Comparison of ENCODE assay signal across 1 cellular context in the genomic region with DNA sequence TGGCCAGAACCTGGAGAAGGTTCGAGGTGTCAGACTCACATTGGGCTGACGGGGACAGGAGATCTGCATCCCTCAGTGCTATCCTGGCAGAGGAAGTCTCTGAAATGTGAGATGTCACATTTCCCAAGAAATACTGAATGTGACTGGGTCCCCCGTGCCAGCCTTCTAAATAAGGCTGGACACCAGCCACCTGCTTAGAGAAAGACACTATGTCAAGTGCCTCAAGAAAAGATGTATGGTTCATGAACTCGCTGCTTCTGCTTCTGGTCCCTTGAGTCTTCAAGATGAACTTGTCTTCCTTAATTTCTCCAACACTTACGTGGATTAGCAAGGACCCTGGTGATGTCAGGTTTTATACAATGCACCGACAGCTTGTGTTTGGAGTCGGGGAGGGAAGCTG.
TF ChIP-seq lines count a peak whose summit lies in the region.

No MANE protein-coding gene starts in this region.

TF ChIP-seq in GM23338, 12 proteins besides CTCF, POLR2A, EP300 and RAD21 (continued from another document):
- TF ChIP-seq REST (IDR thresholded peaks at IDR 0.05; ENCODE audit: unreplicated experiment) (no peak), ZNF331 (CRISPR knock-in tag; IDR thresholded peaks at IDR 0.05; ENCODE audit: low read depth) (no peak), NANOG (IDR thresholded peaks at IDR 0.05; ENCODE audit: borderline replicate concordance) (no peak), STAT1 (IDR thresholded peaks at IDR 0.05; ENCODE audit: unreplicated experiment) (no peak), POLR2AphosphoS5 (IDR thresholded peaks at IDR 0.05; ENCODE audit: low read depth) (no peak), ZNF114 (CRISPR knock-in tag; IDR thresholded peaks at IDR 0.05) (no peak), CREB1 (CRISPR knock-in tag; IDR thresholded peaks at IDR 0.05; ENCODE audit: low read depth) (no peak), JUNB (IDR thresholded peaks at IDR 0.05; ENCODE audit: unreplicated experiment) (no peak)
- TF ChIP-seq, protein P1, sequence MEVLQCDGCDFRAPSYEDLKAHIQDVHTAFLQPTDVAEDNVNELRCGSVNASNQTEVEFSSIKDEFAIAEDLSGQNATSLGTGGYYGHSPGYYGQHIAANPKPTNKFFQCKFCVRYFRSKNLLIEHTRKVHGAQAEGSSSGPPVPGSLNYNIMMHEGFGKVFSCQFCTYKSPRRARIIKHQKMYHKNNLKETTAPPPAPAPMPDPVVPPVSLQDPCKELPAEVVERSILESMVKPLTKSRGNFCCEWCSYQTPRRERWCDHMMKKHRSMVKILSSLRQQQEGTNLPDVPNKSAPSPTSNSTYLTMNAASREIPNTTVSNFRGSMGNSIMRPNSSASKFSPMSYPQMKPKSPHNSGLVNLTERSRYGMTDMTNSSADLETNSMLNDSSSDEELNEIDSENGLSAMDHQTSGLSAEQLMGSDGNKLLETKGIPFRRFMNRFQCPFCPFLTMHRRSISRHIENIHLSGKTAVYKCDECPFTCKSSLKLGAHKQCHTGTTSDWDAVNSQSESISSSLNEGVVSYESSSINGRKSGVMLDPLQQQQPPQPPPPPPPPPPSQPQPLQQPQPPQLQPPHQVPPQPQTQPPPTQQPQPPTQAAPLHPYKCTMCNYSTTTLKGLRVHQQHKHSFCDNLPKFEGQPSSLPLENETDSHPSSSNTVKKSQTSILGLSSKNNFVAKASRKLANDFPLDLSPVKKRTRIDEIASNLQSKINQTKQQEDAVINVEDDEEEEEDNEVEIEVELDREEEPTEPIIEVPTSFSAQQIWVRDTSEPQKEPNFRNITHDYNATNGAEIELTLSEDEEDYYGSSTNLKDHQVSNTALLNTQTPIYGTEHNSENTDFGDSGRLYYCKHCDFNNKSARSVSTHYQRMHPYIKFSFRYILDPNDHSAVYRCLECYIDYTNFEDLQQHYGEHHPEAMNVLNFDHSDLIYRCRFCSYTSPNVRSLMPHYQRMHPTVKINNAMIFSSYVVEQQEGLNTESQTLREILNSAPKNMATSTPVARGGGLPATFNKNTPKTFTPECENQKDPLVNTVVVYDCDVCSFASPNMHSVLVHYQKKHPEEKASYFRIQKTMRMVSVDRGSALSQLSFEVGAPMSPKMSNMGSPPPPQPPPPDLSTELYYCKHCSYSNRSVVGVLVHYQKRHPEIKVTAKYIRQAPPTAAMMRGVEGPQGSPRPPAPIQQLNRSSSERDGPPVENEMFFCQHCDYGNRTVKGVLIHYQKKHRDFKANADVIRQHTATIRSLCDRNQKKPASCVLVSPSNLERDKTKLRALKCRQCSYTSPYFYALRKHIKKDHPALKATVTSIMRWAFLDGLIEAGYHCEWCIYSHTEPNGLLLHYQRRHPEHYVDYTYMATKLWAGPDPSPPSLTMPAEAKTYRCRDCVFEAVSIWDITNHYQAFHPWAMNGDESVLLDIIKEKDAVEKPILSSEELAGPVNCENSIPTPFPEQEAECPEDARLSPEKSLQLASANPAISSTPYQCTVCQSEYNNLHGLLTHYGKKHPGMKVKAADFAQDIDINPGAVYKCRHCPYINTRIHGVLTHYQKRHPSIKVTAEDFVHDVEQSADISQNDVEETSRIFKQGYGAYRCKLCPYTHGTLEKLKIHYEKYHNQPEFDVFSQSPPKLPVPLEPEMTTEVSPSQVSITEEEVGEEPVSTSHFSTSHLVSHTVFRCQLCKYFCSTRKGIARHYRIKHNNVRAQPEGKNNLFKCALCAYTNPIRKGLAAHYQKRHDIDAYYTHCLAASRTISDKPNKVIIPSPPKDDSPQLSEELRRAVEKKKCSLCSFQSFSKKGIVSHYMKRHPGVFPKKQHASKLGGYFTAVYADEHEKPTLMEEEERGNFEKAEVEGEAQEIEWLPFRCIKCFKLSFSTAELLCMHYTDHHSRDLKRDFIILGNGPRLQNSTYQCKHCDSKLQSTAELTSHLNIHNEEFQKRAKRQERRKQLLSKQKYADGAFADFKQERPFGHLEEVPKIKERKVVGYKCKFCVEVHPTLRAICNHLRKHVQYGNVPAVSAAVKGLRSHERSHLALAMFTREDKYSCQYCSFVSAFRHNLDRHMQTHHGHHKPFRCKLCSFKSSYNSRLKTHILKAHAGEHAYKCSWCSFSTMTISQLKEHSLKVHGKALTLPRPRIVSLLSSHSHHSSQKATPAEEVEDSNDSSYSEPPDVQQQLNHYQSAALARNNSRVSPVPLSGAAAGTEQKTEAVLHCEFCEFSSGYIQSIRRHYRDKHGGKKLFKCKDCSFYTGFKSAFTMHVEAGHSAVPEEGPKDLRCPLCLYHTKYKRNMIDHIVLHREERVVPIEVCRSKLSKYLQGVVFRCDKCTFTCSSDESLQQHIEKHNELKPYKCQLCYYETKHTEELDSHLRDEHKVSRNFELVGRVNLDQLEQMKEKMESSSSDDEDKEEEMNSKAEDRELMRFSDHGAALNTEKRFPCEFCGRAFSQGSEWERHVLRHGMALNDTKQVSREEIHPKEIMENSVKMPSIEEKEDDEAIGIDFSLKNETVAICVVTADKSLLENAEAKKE (CRISPR knock-in tag; IDR thresholded peaks at IDR 0.05) = no peak
- TF ChIP-seq, protein P2, sequence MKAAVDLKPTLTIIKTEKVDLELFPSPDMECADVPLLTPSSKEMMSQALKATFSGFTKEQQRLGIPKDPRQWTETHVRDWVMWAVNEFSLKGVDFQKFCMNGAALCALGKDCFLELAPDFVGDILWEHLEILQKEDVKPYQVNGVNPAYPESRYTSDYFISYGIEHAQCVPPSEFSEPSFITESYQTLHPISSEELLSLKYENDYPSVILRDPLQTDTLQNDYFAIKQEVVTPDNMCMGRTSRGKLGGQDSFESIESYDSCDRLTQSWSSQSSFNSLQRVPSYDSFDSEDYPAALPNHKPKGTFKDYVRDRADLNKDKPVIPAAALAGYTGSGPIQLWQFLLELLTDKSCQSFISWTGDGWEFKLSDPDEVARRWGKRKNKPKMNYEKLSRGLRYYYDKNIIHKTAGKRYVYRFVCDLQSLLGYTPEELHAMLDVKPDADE (IDR thresholded peaks at IDR 0.05) = no peak
